In genomic region chr6:74942130-74942529, GRCh38 we compare ENCODE assay signal across 24 cellular contexts.
"Had no signal": no experiment of that assay in that cellular context is flagged by ENCODE, and none has a peak within 500 bp of the region (broad histone marks: within the 10 kb centered on the region; RNA-seq: fewer than 3 reads in every experiment).

No MANE protein-coding gene starts in this region.

- H3K36me3 Mint-ChIP-seq: activated naive CD4-positive, alpha-beta T cell treated with anti-CD3 and anti-CD28 coated beads, Interleukin-2, amount 50 U/mL, for 24 hours; brain; naive B cell; T-cell had no signal

- H3K4me2 ChIP-seq: hepatocyte had no signal

- DNase-seq: activated CD4-positive, alpha-beta T cell treated with anti-CD3 and anti-CD28 coated beads for 1 hour; activated gamma-delta T cell treated with Interleukin-2 at 50 U/mL for 16 hours; activated T-cell treated with anti-CD3 and anti-CD28 coated beads, Interleukin-2, amount 50 U/mL, for 1 hour; anterior cingulate cortex; central memory CD4-positive, alpha-beta T cell; dermis blood vessel endothelial cell; effector CD8-positive, alpha-beta T cell; glutamatergic neuron; immature natural killer cell; kidney glomerular epithelial cell; left ventricle myocardium superior; mesenchymal stem cell; naive B cell; nucleus accumbens; right lobe of liver; stimulated activated CD4-positive, alpha-beta T cell treated with anti-CD3 and anti-CD28 coated beads, Interleukin-2, amount 100 ng/mL, for 48 hours; stimulated activated CD8-positive, alpha-beta memory T cell treated with anti-CD3 and anti-CD28 coated beads, Interleukin-4, amount 100 ng/mL, for 48 hours; stimulated activated naive CD4-positive, alpha-beta T cell; T-cell; upper lobe of left lung had no signal

- ATAC-seq: left ventricle myocardium superior, right lobe of liver, T-cell had no signal

- H3K9me3 ChIP-seq: right lobe of liver, upper lobe of left lung had no signal

- H3K27ac Mint-ChIP-seq: activated naive CD4-positive, alpha-beta T cell treated with anti-CD3 and anti-CD28 coated beads, Interleukin-2, amount 50 U/mL, for 24 hours; brain; immature natural killer cell; naive B cell; T-cell; T-helper 2 cell treated with Interferon-gamma antibody and Interleukin-4, amounts not matched to agents 5 μg/mL and 100 μg/mL, for 36 hours had no signal

- H3K27me3 ChIP-seq: hepatocyte, right lobe of liver, upper lobe of left lung had no signal

- H3K9me3 Mint-ChIP-seq: activated naive CD4-positive, alpha-beta T cell treated with anti-CD3 and anti-CD28 coated beads, Interleukin-2, amount 50 U/mL, for 24 hours; brain; T-helper 2 cell treated with Interferon-gamma antibody and Interleukin-4, amounts not matched to agents 5 μg/mL and 100 μg/mL, for 36 hours had no signal

- H3K27me3 Mint-ChIP-seq: activated naive CD4-positive, alpha-beta T cell treated with anti-CD3 and anti-CD28 coated beads, Interleukin-2, amount 50 U/mL, for 24 hours; naive B cell; T-cell had no signal

- H3K4me3 ChIP-seq: hepatocyte, right lobe of liver, upper lobe of left lung had no signal

- H3K4me1 Mint-ChIP-seq: activated naive CD4-positive, alpha-beta T cell treated with anti-CD3 and anti-CD28 coated beads, Interleukin-2, amount 50 U/mL, for 24 hours; brain; immature natural killer cell; naive B cell; T-cell had no signal

- H3K4me1 ChIP-seq: right lobe of liver, upper lobe of left lung had no signal

- H3K27ac ChIP-seq: hepatocyte, right lobe of liver, upper lobe of left lung had no signal

- H3K4me3 Mint-ChIP-seq: activated naive CD4-positive, alpha-beta T cell treated with anti-CD3 and anti-CD28 coated beads, Interleukin-2, amount 50 U/mL, for 24 hours; brain; immature natural killer cell; naive B cell; T-cell; T-helper 2 cell treated with Interferon-gamma antibody and Interleukin-4, amounts not matched to agents 5 μg/mL and 100 μg/mL, for 36 hours had no signal

- H3K36me3 ChIP-seq: right lobe of liver, upper lobe of left lung had no signal
